In the genomic region with DNA sequence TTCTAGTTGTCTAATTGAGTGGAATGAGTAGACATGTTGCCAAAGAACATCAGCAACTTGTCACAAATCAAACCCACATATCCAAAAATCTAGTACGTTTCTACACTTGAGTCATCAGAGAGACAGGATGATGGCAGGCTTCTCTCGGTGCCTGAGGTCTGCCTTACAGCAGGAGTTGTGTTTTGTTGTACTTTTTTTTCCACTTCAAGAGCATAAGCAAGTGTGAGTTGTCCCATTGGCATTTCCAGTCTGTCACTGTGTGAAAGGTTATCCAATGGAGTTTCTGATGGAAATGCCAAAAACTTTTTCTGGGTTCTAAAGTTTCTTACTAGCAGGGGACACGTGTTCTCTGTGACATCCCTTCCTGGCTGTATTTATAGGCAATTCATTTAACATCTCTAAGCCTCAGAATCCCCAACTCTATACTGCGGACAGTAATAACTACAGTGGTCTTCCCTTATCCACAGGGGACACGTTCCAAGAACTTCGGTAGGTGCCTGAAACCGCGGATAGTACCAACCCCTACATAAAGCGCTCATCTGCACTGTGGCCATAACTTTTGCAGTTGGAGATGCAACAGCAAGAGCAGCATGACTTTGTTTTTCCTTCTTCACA, we compare ENCODE assay signal across 13 cellular contexts.
A peak's percentile ranks its signal among the peaks of the same experiment; 100 is the strongest.
DNase-seq lines count a peak whose midpoint lies in the region; ATAC-seq, FAIRE-seq and TF ChIP-seq lines count a peak whose summit lies in the region.
"Had no signal": no experiment of that assay in that cellular context is flagged by ENCODE, and none has a peak within 500 bp of the region (broad histone marks: within the 10 kb centered on the region; RNA-seq: fewer than 3 reads in every experiment).

No MANE protein-coding gene starts in this region.

- no peaks in the 10 kb centered on the region for H3K9me3 ChIP-seq in HepG2 (ENCODE audit: low read length)

- H3K4me3 ChIP-seq in HepG2 (replicated peaks in 1 of 3; ENCODE audit: insufficient read depth in 1 of 3, low read depth in 2 of 3, low read length in 3 of 3) = no peak overlapping the region

- ATAC-seq in HepG2 = no peak

- POLR2A ChIA-PET in HepG2 (lab: Yijun Ruan, JAX) = no interaction called here

- intact Hi-C loops in activated T-helper 1 cell treated with anti-CD3 and anti-CD28 coated beads, Interleukin-12 subunit alpha, Interleukin-12 subunit beta, Interleukin-2, Interleukin-4 antibody, amounts not matched to agents 30 ng/mL and 10 ng/mL and 1 ng/mL, durations not matched to agents 14 hours and 24 hours and 36 hours (cut with micrococcal nuclease) = loop anchor here (1.0 to 2.0 kb wide), 15 partner anchors 11 to 377 kb away; no protein-coding TSS in a partner anchor
- intact Hi-C loops in HepG2 (cut with micrococcal nuclease; ENCODE audit: unreplicated experiment) = no loop called here

- FAIRE-seq in urothelium cell line (lab: Jason Lieb, UNC) (no peak), HepG2 (lab: Jason Lieb, UNC) (no peak)
- FAIRE-seq: endometrium had no signal

- H3K36me3 ChIP-seq in HepG2 (replicated peaks in 1 of 2; ENCODE audit: control insufficient read depth in 1 of 2, insufficient read depth in 2 of 2, low read length in 2 of 2) = no peaks in the 10 kb centered on the region

- CTCF ChIA-PET in HepG2 (lab: Yijun Ruan, JAX; ENCODE audit: low intra/inter-chr PET ratio, low total read pairs) = no interaction called here

- H3K4me2 ChIP-seq in HepG2 (ENCODE audit: low read depth, low read length) = no peak overlapping the region

- no peak for TF ChIP-seq EP300 in HepG2 (IDR thresholded peaks at IDR 0.05; ENCODE audit: low read depth in 2 of 2, low read length in 2 of 2)
- TF ChIP-seq EP300 in HepG2 (CRISPR knock-in tag; IDR thresholded peaks at IDR 0.05; ENCODE audit: borderline replicate concordance) = no peak

- H3K27ac Mint-ChIP-seq in activated T-helper 1 cell treated with anti-CD3 and anti-CD28 coated beads, Interleukin-12 subunit alpha, Interleukin-12 subunit beta, Interleukin-2, Interleukin-4 antibody, amounts not matched to agents 30 ng/mL and 10 ng/mL and 1 ng/mL, durations not matched to agents 14 hours and 24 hours and 36 hours = peak overlapping the region; percentile 92
- H3K27ac Mint-ChIP-seq: naive B cell had no signal

- peak overlapping the region; percentile 65 for H3K4me3 Mint-ChIP-seq in activated T-helper 1 cell treated with anti-CD3 and anti-CD28 coated beads, Interleukin-12 subunit alpha, Interleukin-12 subunit beta, Interleukin-2, Interleukin-4 antibody, amounts not matched to agents 30 ng/mL and 10 ng/mL and 1 ng/mL, durations not matched to agents 14 hours and 24 hours and 36 hours
- H3K4me3 Mint-ChIP-seq: naive B cell had no signal

- TF ChIP-seq CTCF in HepG2 (CRISPR knock-in tag; IDR thresholded peaks at IDR 0.05) = no peak

- H2AFZ ChIP-seq in HepG2 (ENCODE audit: low read length) = no peak overlapping the region

- TF ChIP-seq RAD21 in HepG2 (CRISPR knock-in tag; IDR thresholded peaks at IDR 0.05) = no peak

- 92% methylated on average over 9 of the region's 9 CpGs for WGBS in HepG2 (ENCODE audit: low lambda C conversion rate)

- H4K20me1 ChIP-seq in HepG2 (ENCODE audit: insufficient read depth, low read length) = no peaks in the 10 kb centered on the region

- TF ChIP-seq POLR2A in HepG2 (IDR thresholded peaks at IDR 0.05; ENCODE audit: insufficient read depth in 1 of 2, low read depth in 2 of 2, low read length in 2 of 2) = no peak

- in situ Hi-C loops in HepG2 (cut with HindIII; ENCODE audit: extremely low pct_ligation_motif_present, low pct_unique_long_range_greater_than_20kb) = loop anchor here (10.0 kb wide), 1 partner anchor 147 kb away; no protein-coding TSS in a partner anchor

- H3K27ac ChIP-seq in HepG2 (ENCODE audit: extremely low read length, insufficient read depth, low read length) = no peak overlapping the region
- H3K27ac ChIP-seq: VCaP had no signal

- peaks cover 10% of the 10 kb centered on the region for H3K36me3 Mint-ChIP-seq in activated T-helper 1 cell treated with anti-CD3 and anti-CD28 coated beads, Interleukin-12 subunit alpha, Interleukin-12 subunit beta, Interleukin-2, Interleukin-4 antibody, amounts not matched to agents 30 ng/mL and 10 ng/mL and 1 ng/mL, durations not matched to agents 14 hours and 24 hours and 36 hours (ENCODE audit: low read depth)
- H3K36me3 Mint-ChIP-seq: naive B cell had no signal

- H3K9ac ChIP-seq in HepG2 (ENCODE audit: insufficient read depth, low read depth, low read length) = no peak overlapping the region

- H3K9me3 Mint-ChIP-seq in activated T-helper 1 cell treated with anti-CD3 and anti-CD28 coated beads, Interleukin-12 subunit alpha, Interleukin-12 subunit beta, Interleukin-2, Interleukin-4 antibody, amounts not matched to agents 30 ng/mL and 10 ng/mL and 1 ng/mL, durations not matched to agents 14 hours and 24 hours and 36 hours = peaks cover 14% of the 10 kb centered on the region
- H3K9me3 Mint-ChIP-seq: naive B cell had no signal

- peak; percentile 74 for DNase-seq in stimulated activated CD4-positive, alpha-beta T cell treated with anti-CD3 and anti-CD28 coated beads, Interleukin-15, amount 100 ng/mL, for 24 hours
- no peak for DNase-seq in stimulated activated CD4-positive, alpha-beta T cell treated with anti-CD3 and anti-CD28 coated beads, Interleukin-12 subunit alpha, Interleukin-12 subunit beta, amount 100 ng/mL, for 4 hours
- DNase-seq in activated T-helper 1 cell treated with anti-CD3 and anti-CD28 coated beads, Interleukin-12 subunit alpha, Interleukin-12 subunit beta, Interleukin-2, Interleukin-4 antibody, amounts not matched to agents 30 ng/mL and 10 ng/mL and 1 ng/mL, durations not matched to agents 14 hours and 24 hours and 36 hours (ENCODE audit: low spot score) = peak; percentile 31
- DNase-seq in glomerular visceral epithelial cell (ENCODE audit: extremely low spot score) (peak; percentile 33), urothelium cell line (ENCODE audit: low spot score) (peak; percentile 50), HepG2 (ENCODE audit: low spot score) (no peak), NCI-H128 (lab: John Stamatoyannopoulos, UW; ENCODE audit: unreplicated experiment) (no peak), NK-92 (lab: John Stamatoyannopoulos, UW; ENCODE audit: unreplicated experiment) (no peak)
- DNase-seq: COR-L47, naive B cell, NCI-H2171 had no signal

- BruUV-seq in HepG2 (replicated peaks; lab: Mats Ljungman, UMichigan) = no TSS peak

- peaks cover 4% of the 10 kb centered on the region for H3K27me3 Mint-ChIP-seq in activated T-helper 1 cell treated with anti-CD3 and anti-CD28 coated beads, Interleukin-12 subunit alpha, Interleukin-12 subunit beta, Interleukin-2, Interleukin-4 antibody, amounts not matched to agents 30 ng/mL and 10 ng/mL and 1 ng/mL, durations not matched to agents 14 hours and 24 hours and 36 hours (ENCODE audit: insufficient read depth)

- H3K79me2 ChIP-seq in HepG2 (ENCODE audit: insufficient read depth, low read length) = no peaks in the 10 kb centered on the region

- H3K4me1 Mint-ChIP-seq in activated T-helper 1 cell treated with anti-CD3 and anti-CD28 coated beads, Interleukin-12 subunit alpha, Interleukin-12 subunit beta, Interleukin-2, Interleukin-4 antibody, amounts not matched to agents 30 ng/mL and 10 ng/mL and 1 ng/mL, durations not matched to agents 14 hours and 24 hours and 36 hours (ENCODE audit: low read depth) = peaks cover 67% of the 10 kb centered on the region

- peaks cover 50% of the 10 kb centered on the region for H3K4me1 ChIP-seq in HepG2 (ENCODE audit: insufficient read depth, low read length)

- H3K27me3 ChIP-seq in HepG2 (ENCODE audit: control insufficient read depth in 1 of 2, insufficient read depth in 2 of 2, low read length in 2 of 2) = no peaks in the 10 kb centered on the region

TF ChIP-seq in HepG2, 621 proteins besides CTCF, POLR2A, EP300 and RAD21:
- TF ChIP-seq ZBTB1 (CRISPR knock-in tag; IDR thresholded peaks at IDR 0.05; ENCODE audit: borderline replicate concordance) (no peak), ZNF367 (CRISPR knock-in tag; IDR thresholded peaks at IDR 0.05; ENCODE audit: borderline replicate concordance) (no peak), NONO (IDR thresholded peaks at IDR 0.05) (no peak), NONO (CRISPR knock-in tag; conservative IDR thresholded peaks at IDR 0.05) (no peak), ZNF510 (CRISPR knock-in tag; IDR thresholded peaks at IDR 0.05; ENCODE audit: low read depth) (no peak), ZNF256 (CRISPR knock-in tag; conservative IDR thresholded peaks at IDR 0.05) (no peak), ZNF354B (CRISPR knock-in tag; IDR thresholded peaks at IDR 0.05) (no peak), ZNF235 (CRISPR knock-in tag; IDR thresholded peaks at IDR 0.05; ENCODE audit: borderline replicate concordance) (no peak), ZNF629 (CRISPR knock-in tag; conservative IDR thresholded peaks at IDR 0.05) (no peak), ZNF879 (CRISPR knock-in tag; IDR thresholded peaks at IDR 0.05) (no peak), SALL2 (CRISPR knock-in tag; IDR thresholded peaks at IDR 0.05) (no peak), ELF4 (CRISPR knock-in tag; IDR thresholded peaks at IDR 0.05; ENCODE audit: borderline replicate concordance) (no peak), TARDBP (CRISPR knock-in tag; IDR thresholded peaks at IDR 0.05) (no peak), ATF1 (CRISPR knock-in tag; IDR thresholded peaks at IDR 0.05) (no peak)

Comparison
In these comparisons a context has a peak if more than half of its experiments do, and no peak if none do; other contexts are left out.
1. DNase-seq: peak in stimulated activated CD4-positive, alpha-beta T cell treated with anti-CD3 and anti-CD28 coated beads, Interleukin-15, amount 100 ng/mL, for 24 hours (single experiment), activated T-helper 1 cell treated with anti-CD3 and anti-CD28 coated beads, Interleukin-12 subunit alpha, Interleukin-12 subunit beta, Interleukin-2, Interleukin-4 antibody, amounts not matched to agents 30 ng/mL and 10 ng/mL and 1 ng/mL, durations not matched to agents 14 hours and 24 hours and 36 hours (single experiment), glomerular visceral epithelial cell (single experiment) and urothelium cell line (single experiment); none in stimulated activated CD4-positive, alpha-beta T cell treated with anti-CD3 and anti-CD28 coated beads, Interleukin-12 subunit alpha, Interleukin-12 subunit beta, amount 100 ng/mL, for 4 hours (single experiment), HepG2 (single experiment), NCI-H128 (single experiment) and NK-92 (single experiment).